Comparison of ENCODE assay signal across 1 cellular context in the genomic region with DNA sequence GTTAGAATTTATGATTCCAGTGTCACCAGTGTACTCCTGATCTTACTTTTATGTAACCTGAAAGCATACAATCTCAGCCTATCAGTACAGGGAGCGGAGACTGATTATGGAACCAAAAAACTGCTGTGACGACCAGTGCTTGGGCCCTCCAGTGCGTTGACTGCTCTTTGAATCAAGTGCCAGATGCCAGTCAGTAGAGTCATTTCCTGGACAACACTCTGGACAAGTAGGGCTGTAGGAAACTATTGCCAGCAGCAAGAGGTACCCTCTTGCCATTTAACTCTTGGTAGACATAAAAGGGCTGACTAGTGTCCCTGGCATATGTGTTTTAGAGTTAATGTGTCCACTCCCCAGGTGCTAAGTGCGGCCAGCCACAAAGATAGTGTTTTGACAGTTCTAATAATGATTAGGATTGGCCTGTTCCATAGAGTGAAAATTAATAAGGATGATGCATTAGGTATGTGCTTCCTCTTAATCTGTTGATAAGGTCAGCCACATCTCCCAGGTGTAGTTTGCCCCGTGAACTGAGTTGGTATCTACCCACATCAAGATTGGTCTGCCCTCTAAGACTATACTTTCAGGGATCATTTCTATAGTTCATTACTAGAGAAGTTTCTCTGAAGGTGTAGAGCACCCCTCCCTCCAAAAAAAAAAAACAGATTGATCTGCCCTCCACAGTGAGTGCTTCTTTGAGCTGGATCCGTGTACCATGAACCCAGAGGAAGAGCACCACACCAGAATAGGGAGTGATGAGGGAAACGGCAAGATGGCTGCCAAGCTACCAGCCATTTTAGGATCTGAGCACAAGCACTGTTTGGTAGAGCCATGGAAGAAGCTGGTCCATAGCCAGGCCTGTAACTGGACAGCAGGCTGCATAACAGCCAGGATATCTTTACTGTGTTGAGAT.
TF ChIP-seq lines count a peak whose summit lies in the region.

No MANE protein-coding gene starts in this region.

TF ChIP-seq in HepG2, 621 proteins besides CTCF, POLR2A, EP300 and RAD21:
- TF ChIP-seq YY1 (IDR thresholded peaks at IDR 0.05; ENCODE audit: insufficient read depth, insufficient replicate concordance, low read depth, low read length) (peak; percentile 69), DMAP1 (CRISPR knock-in tag; IDR thresholded peaks at IDR 0.05) (no peak), ZNF101 (CRISPR knock-in tag; IDR thresholded peaks at IDR 0.05; ENCODE audit: borderline replicate concordance, low read depth) (no peak), SAP130 (CRISPR knock-in tag; IDR thresholded peaks at IDR 0.05; ENCODE audit: low read depth) (0 out of 2 replicates have a peak, but pooled peaks have one; percentile 11), ZNF446 (CRISPR knock-in tag; IDR thresholded peaks at IDR 0.05) (0 out of 2 replicates have a peak, but pooled peaks have one; percentile 17)
TF ChIP-seq in HepG2: peak in this region for 3.
